In the genomic region with DNA sequence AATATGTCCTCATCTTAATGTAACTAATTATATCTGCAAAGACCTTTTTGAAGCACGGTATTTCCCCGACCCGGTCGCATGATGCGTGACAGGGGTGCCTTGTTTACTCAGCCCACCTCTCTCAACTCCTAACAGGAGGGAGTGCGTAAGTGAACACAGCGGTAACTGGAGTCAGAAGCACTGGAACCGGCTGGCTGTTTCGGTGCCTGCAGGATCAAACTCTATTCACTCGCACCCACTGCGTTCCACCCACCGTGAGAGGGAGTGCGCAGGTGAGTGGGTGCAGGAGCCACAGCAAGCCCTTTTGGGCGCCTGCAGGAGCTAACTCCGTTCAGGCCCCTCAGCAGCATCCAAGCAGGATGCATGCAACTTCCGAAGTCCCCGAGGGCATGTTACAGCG, we compare ENCODE assay signal across 18 cellular contexts.
"Had no signal": no experiment of that assay in that cellular context is flagged by ENCODE, and none has a peak within 500 bp of the region (broad histone marks: within the 10 kb centered on the region; RNA-seq: fewer than 3 reads in every experiment).

No MANE protein-coding gene starts in this region.

- H3K27me3 ChIP-seq: esophagus muscularis mucosa, gastrocnemius medialis, sigmoid colon, stomach, transverse colon had no signal

- H3K4me1 ChIP-seq: esophagus muscularis mucosa, gastrocnemius medialis, parathyroid adenoma, psoas muscle, sigmoid colon, stomach, transverse colon had no signal

- H3K4me1 Mint-ChIP-seq: mesothelial cell of epicardium, natural killer cell had no signal

- H3K36me3 ChIP-seq: esophagus muscularis mucosa, gastrocnemius medialis, sigmoid colon, stomach, thoracic aorta, transverse colon had no signal

- H3K27ac ChIP-seq: epithelial cell of prostate, esophagus muscularis mucosa, gastrocnemius medialis, parathyroid adenoma, psoas muscle, sigmoid colon, skin epidermis, stomach, thoracic aorta, transverse colon had no signal

- H3K36me3 Mint-ChIP-seq: memory B cell, mesothelial cell of epicardium had no signal

- H3K9me3 ChIP-seq: esophagus muscularis mucosa, gastrocnemius medialis, psoas muscle, sigmoid colon, stomach, thoracic aorta, transverse colon had no signal

- H3K27ac Mint-ChIP-seq: memory B cell, mesothelial cell of epicardium, natural killer cell had no signal

- H3K27me3 Mint-ChIP-seq: memory B cell had no signal

- H3K4me3 ChIP-seq: esophagus muscularis mucosa, gastrocnemius medialis, psoas muscle, sigmoid colon, skin epidermis, stomach, thoracic aorta, transverse colon had no signal

- H3K9me3 Mint-ChIP-seq: memory B cell, mesothelial cell of epicardium had no signal

- H3K4me3 Mint-ChIP-seq: memory B cell, mesothelial cell of epicardium, natural killer cell had no signal

- H3K9ac ChIP-seq: parathyroid adenoma had no signal

- H2AFZ ChIP-seq: parathyroid adenoma had no signal

- ATAC-seq: gastrocnemius medialis, left colon, natural killer cell, psoas muscle had no signal

- DNase-seq: effector memory CD4-positive, alpha-beta T cell; gastrocnemius medialis; left colon; natural killer cell; psoas muscle; sigmoid colon; stimulated activated CD4-positive, alpha-beta T cell treated with anti-CD3 and anti-CD28 coated beads, Interleukin-12 subunit alpha, Interleukin-12 subunit beta, amount 100 ng/mL, for 4 hours; stimulated activated naive CD4-positive, alpha-beta T cell; stomach; substantia nigra; transverse colon had no signal

- H3K79me2 ChIP-seq: parathyroid adenoma had no signal
